ENCODE assay signal across 8 cellular contexts in genomic region chr13:41905600-41906254, GRCh38. TPM values are rescaled to one million over a fixed set of nuclear protein-coding genes. Genes with fewer than 3 reads are reported as not detected.
DNase-seq lines count a peak whose midpoint lies in the region; ATAC-seq and TF ChIP-seq lines count a peak whose summit lies in the region.

No MANE protein-coding gene starts in this region.

- no peaks in the 10 kb centered on the region for H3K9me2 ChIP-seq in SK-N-SH

- in situ Hi-C loops in G401 (cut with HindIII; ENCODE audit: low sequenced_read_pairs), result no loop called here

- TF ChIP-seq EP300 in SK-N-SH (IDR thresholded peaks at IDR 0.05; ENCODE audit: borderline replicate concordance in 1 of 2, low read depth in 1 of 2, low read length in 1 of 2) (no peak), suprapubic skin (IDR thresholded peaks at IDR 0.05) (no peak)

- no peaks in the 10 kb centered on the region for H4K20me1 ChIP-seq in SK-N-SH (ENCODE audit: insufficient read depth)

- no peak for TF ChIP-seq POLR2A in suprapubic skin (IDR thresholded peaks at IDR 0.05)

- peak; percentile 56 for TF ChIP-seq RAD21 in SK-N-SH (IDR thresholded peaks at IDR 0.05; ENCODE audit: low read length)

- TF ChIP-seq CTCF in SK-N-SH (IDR thresholded peaks at IDR 0.05), result peak; percentile 73
- peak; percentile 42 for TF ChIP-seq CTCF in foreskin fibroblast (IDR thresholded peaks at IDR 0.05; ENCODE audit: low read depth, low read length)
- peak; percentile 13 to 68 for TF ChIP-seq CTCF in suprapubic skin (IDR thresholded peaks at IDR 0.05)

- CTCF ChIA-PET in SK-N-SH (lab: Yijun Ruan, JAX), result interaction anchor here (1.0 to 2.0 kb wide), 2 partner anchors 12 to 13 kb away, joined by 5 read pairs; no protein-coding TSS in a partner anchor

- no peak overlapping the region for H3K4me3 ChIP-seq in SK-N-SH (ENCODE audit: low read depth in 2 of 2, low read length in 1 of 2)
- H3K4me3 ChIP-seq in foreskin fibroblast (ENCODE audit: low read depth in 1 of 2, low read length in 2 of 2), result no peak overlapping the region
- no peak overlapping the region for H3K4me3 ChIP-seq in suprapubic skin

- H3K4me1 ChIP-seq in SK-N-SH (ENCODE audit: control insufficient read depth in 1 of 2, insufficient read depth in 2 of 2, low read depth in 1 of 2, low read length in 1 of 2) (no peaks in the 10 kb centered on the region), suprapubic skin (no peaks in the 10 kb centered on the region)

- POLR2A ChIA-PET in SK-N-SH (lab: Yijun Ruan, JAX), result no interaction called here

- no peaks in the 10 kb centered on the region for H3K9me3 ChIP-seq in SK-N-SH
- H3K9me3 ChIP-seq in suprapubic skin, result no peaks in the 10 kb centered on the region

- H3K27ac ChIP-seq in SK-N-SH (ENCODE audit: low read depth in 2 of 2, low read length in 1 of 2) (no peak overlapping the region), suprapubic skin (no peak overlapping the region)

- no peaks in the 10 kb centered on the region for H3F3A ChIP-seq in SK-N-SH (replicated peaks; ENCODE audit: insufficient read depth)

- H3K36me3 ChIP-seq in SK-N-SH (replicated peaks in 1 of 2; ENCODE audit: control insufficient read depth in 1 of 2, insufficient read depth in 2 of 2, low read length in 1 of 2), result peaks cover 15 to 17% of the 10 kb centered on the region in 2 experiments
- peaks cover 11% of the 10 kb centered on the region for H3K36me3 ChIP-seq in suprapubic skin

- no peaks in the 10 kb centered on the region for H3K79me2 ChIP-seq in SK-N-SH (ENCODE audit: insufficient read depth)

- H2AFZ ChIP-seq in SK-N-SH (ENCODE audit: low read depth), result no peak overlapping the region

- DNase-seq in G401 (ENCODE audit: low spot score) (peak; percentile 21), SK-N-SH (peak; percentile 33), foreskin fibroblast (peak in 1 of 2 donors; percentile 52), suprapubic skin (ENCODE audit: low spot score in 2 of 2) (no peak), NK-92 (lab: John Stamatoyannopoulos, UW; ENCODE audit: unreplicated experiment) (no peak)
- no peak for DNase-seq in activated CD4-positive, alpha-beta T cell treated with anti-CD3 and anti-CD28 coated beads for 48 hours

- H3K27me3 ChIP-seq in SK-N-SH (ENCODE audit: insufficient read depth), result no peaks in the 10 kb centered on the region
- no peaks in the 10 kb centered on the region for H3K27me3 ChIP-seq in suprapubic skin

- no peak overlapping the region for H3K9ac ChIP-seq in SK-N-SH

- no peak overlapping the region for H3K4me2 ChIP-seq in SK-N-SH

- 49% methylated on average over 2 of the region's 2 CpGs for WGBS in SK-N-SH (ENCODE audit: low lambda C conversion rate)
- WGBS in suprapubic skin, result 34% methylated on average over 2 of the region's 2 CpGs

- ATAC-seq in GM21367 (IDR thresholded peaks at IDR 0.05; ENCODE audit: unreplicated experiment), result peak; percentile 87
- ATAC-seq in HG03575 (IDR thresholded peaks at IDR 0.05; ENCODE audit: extremely low read depth, insufficient number of reproducible peaks, low FRiP score, unreplicated experiment), result peak; percentile 69

TF ChIP-seq in SK-N-SH, 30 proteins besides CTCF, POLR2A, EP300 and RAD21:
- TF ChIP-seq, protein P1, sequence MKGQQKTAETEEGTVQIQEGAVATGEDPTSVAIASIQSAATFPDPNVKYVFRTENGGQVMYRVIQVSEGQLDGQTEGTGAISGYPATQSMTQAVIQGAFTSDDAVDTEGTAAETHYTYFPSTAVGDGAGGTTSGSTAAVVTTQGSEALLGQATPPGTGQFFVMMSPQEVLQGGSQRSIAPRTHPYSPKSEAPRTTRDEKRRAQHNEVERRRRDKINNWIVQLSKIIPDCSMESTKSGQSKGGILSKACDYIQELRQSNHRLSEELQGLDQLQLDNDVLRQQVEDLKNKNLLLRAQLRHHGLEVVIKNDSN (IDR thresholded peaks at IDR 0.05; ENCODE audit: borderline replicate concordance, low read depth), result no peak
- 0 out of 2 replicates have a peak, but pooled peaks have one; percentile 22 for TF ChIP-seq SMC3 (IDR thresholded peaks at IDR 0.05; ENCODE audit: low read depth, low read length)

RNA-seq across cellular contexts. Expression of gene VWA8, which starts 55.2 kb away (rescaled TPM):
- 12.9 and 19.2 TPM in 2 replicates for total RNA-seq in G401 (2014; rRNA removed; shearing (Covaris generic))
- polyA plus RNA-seq in SK-N-SH (2012; rRNA removed), result 5.5 and 6.3 TPM in 2 replicates
- 7.0 and 7.3 TPM in 2 replicates for polyA plus RNA-seq in SK-N-SH (2012; cell fraction: cytosol; rRNA removed)
- polyA plus RNA-seq in SK-N-SH (2012; cell fraction: nucleus; rRNA removed), result 4.5 and 8.9 TPM in 2 replicates
- total RNA-seq in suprapubic skin, result 10 to 100 TPM; 12.0 to 34.0 (median 16.6) TPM

Comparison
In these comparisons a context has a peak if more than half of its experiments do, and no peak if none do; other contexts are left out.
1. DNase-seq: peak in G401 (single experiment) and SK-N-SH (single experiment); none in suprapubic skin (0 of 2), NK-92 (single experiment) and activated CD4-positive, alpha-beta T cell treated with anti-CD3 and anti-CD28 coated beads for 48 hours (single experiment).
2. Peak in every context shown above with its lines, with median percentiles within 50 percentile points of each other: CTCF ChIP-seq.